Comparison of ENCODE assay signal across 10 cellular contexts in the genomic region with DNA sequence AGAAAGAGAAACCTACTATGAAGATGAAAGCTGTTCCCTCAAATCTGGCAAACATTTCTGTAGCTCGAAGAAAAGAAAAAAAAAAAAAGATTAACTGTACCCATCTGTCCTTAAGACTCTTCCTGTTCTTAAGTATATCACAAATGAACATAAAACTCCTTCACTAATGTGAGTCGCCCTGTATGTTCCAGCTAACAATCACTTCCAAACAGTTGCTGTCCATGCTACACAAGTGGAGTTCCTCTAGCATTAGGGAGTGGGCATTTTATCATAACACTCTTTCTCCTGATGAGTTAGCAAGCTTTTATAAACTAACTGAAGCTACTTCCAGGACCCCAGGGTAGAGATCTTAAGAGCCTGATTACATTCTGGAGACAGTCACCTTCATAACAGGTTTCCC. TPM values are rescaled to one million over a fixed set of nuclear protein-coding genes. Genes with fewer than 3 reads are reported as not detected.
DNase-seq lines count a peak whose midpoint lies in the region; ATAC-seq and TF ChIP-seq lines count a peak whose summit lies in the region.
"Had no signal": no experiment of that assay in that cellular context is flagged by ENCODE, and none has a peak within 500 bp of the region (broad histone marks: within the 10 kb centered on the region; RNA-seq: fewer than 3 reads in every experiment).

No MANE protein-coding gene starts in this region.

- peaks cover 94% of the 10 kb centered on the region for H3K4me1 ChIP-seq in CD4-positive, alpha-beta memory T cell (ENCODE audit: insufficient read depth, low read length)
- H3K4me1 ChIP-seq in Karpas-422 (ENCODE audit: low read length): peaks cover 93% of the 10 kb centered on the region
- H3K4me1 ChIP-seq in mesenchymal stem cell (ENCODE audit: control insufficient read depth, insufficient read depth, low read depth, low read length): peaks cover 7% of the 10 kb centered on the region
- peaks cover 21% of the 10 kb centered on the region for H3K4me1 ChIP-seq in colonic mucosa

- peaks cover 100% of the 10 kb centered on the region for H3K79me2 ChIP-seq in Karpas-422 (ENCODE audit: low read length)

- no peaks in the 10 kb centered on the region for H3K79me1 ChIP-seq in mesenchymal stem cell (replicated peaks; ENCODE audit: low read length, poor library complexity, severe bottlenecking)

- H3K4me1 Mint-ChIP-seq in CD4-positive, alpha-beta memory T cell: peaks cover 53 to 94% (median 76%) of the 10 kb centered on the region in 4 donors

- WGBS in mesenchymal stem cell: 31% methylated on average over 2 of the region's 2 CpGs

- peaks cover 12 to 27% of the 10 kb centered on the region in 2 donors for H3K36me3 Mint-ChIP-seq in CD4-positive, alpha-beta memory T cell

- no peaks in the 10 kb centered on the region for H3K27me3 Mint-ChIP-seq in CD4-positive, alpha-beta memory T cell

- H2BK5ac ChIP-seq in mesenchymal stem cell (ENCODE audit: low read depth, low read length, poor library complexity, severe bottlenecking): no peak overlapping the region

- no peaks in the 10 kb centered on the region for H3K36me3 ChIP-seq in CD4-positive, alpha-beta memory T cell (ENCODE audit: insufficient read depth, low read length)
- peaks cover 21% of the 10 kb centered on the region; the same call in 1 of the 2 replicates for H3K36me3 ChIP-seq in Karpas-422 (ENCODE audit: insufficient read depth, low read length)
- peaks cover 4 to 11% of the 10 kb centered on the region in 2 experiments for H3K36me3 ChIP-seq in mesenchymal stem cell (ENCODE audit: control insufficient read depth in 1 of 2, insufficient read depth in 2 of 2, low read depth in 1 of 2, low read length in 2 of 2)
- no peaks in the 10 kb centered on the region for H3K36me3 ChIP-seq in H7 (replicated peaks; ENCODE audit: control insufficient read depth, insufficient read depth, low read length)
- H3K36me3 ChIP-seq in colonic mucosa: no peaks in the 10 kb centered on the region

- no peak for DNase-seq in CD4-positive, alpha-beta memory T cell
- DNase-seq in Karpas-422 (no peak), astrocyte of the hippocampus (ENCODE audit: low read depth, low spot score) (peak; percentile 29), mesenchymal stem cell (peak; percentile 46), H7 (no peak), colonic mucosa (no peak), middle frontal gyrus (ENCODE audit: extremely low spot score, low spot score) (no peak)
- DNase-seq: EL, NCI-H1092 treated with DMSO at 0.1 percent for 48 hours had no signal

- no peak overlapping the region for H4K91ac ChIP-seq in mesenchymal stem cell (ENCODE audit: low read length)

- H3K9me3 ChIP-seq in CD4-positive, alpha-beta memory T cell (ENCODE audit: control insufficient read depth in 1 of 2, low read length in 2 of 2): no peaks in the 10 kb centered on the region
- H3K9me3 ChIP-seq in Karpas-422 (ENCODE audit: low read length) (no peaks in the 10 kb centered on the region), mesenchymal stem cell (ENCODE audit: control insufficient read depth, low read length) (no peaks in the 10 kb centered on the region), colonic mucosa (no peaks in the 10 kb centered on the region)

- H3K4me2 ChIP-seq in Karpas-422 (ENCODE audit: low read depth, low read length, poor library complexity, severe bottlenecking): peak overlapping the region; percentile 53
- H3K4me2 ChIP-seq in mesenchymal stem cell (ENCODE audit: low read length, poor library complexity, severe bottlenecking): no peak overlapping the region

- no peak overlapping the region for H2AFZ ChIP-seq in Karpas-422 (ENCODE audit: low read length)
- no peak overlapping the region for H2AFZ ChIP-seq in mesenchymal stem cell (ENCODE audit: low read depth, low read length)

- peaks cover 69% of the 10 kb centered on the region for H4K20me1 ChIP-seq in Karpas-422 (ENCODE audit: insufficient read depth, low read depth, low read length)

- H4K8ac ChIP-seq in mesenchymal stem cell (ENCODE audit: low read length): no peak overlapping the region

- no peak overlapping the region for H2BK15ac ChIP-seq in mesenchymal stem cell (ENCODE audit: low read depth, poor library complexity, severe bottlenecking)

- H3K23ac ChIP-seq in mesenchymal stem cell (ENCODE audit: low read length in 2 of 2): no peak overlapping the region

- no peaks in the 10 kb centered on the region for H3K27me3 ChIP-seq in CD4-positive, alpha-beta memory T cell (ENCODE audit: insufficient read depth, low read length)
- no peaks in the 10 kb centered on the region for H3K27me3 ChIP-seq in Karpas-422 (ENCODE audit: low read length)
- no peaks in the 10 kb centered on the region for H3K27me3 ChIP-seq in mesenchymal stem cell (ENCODE audit: control insufficient read depth in 1 of 2, insufficient read depth in 1 of 2, low read length in 2 of 2)
- H3K27me3 ChIP-seq in H7 (ENCODE audit: control insufficient read depth, insufficient read depth, low read length): no peaks in the 10 kb centered on the region
- H3K27me3 ChIP-seq in colonic mucosa: no peaks in the 10 kb centered on the region

- intact Hi-C loops in CD4-positive, alpha-beta memory T cell (cut with micrococcal nuclease): no loop called here
- intact Hi-C loops in colonic mucosa (cut with DNase I): loop anchor here (10.0 kb wide), 1 partner anchor 55 kb away; no protein-coding TSS in a partner anchor

- H3K9me2 ChIP-seq in Karpas-422 (replicated peaks; ENCODE audit: insufficient read depth, low read length): no peaks in the 10 kb centered on the region

- CTCF ChIA-PET in CD4-positive, alpha-beta memory T cell (lab: Charles Lee; ENCODE audit: partially characterized antibody): interaction anchor here (1.2 to 1.3 kb wide), 2 partner anchors 13 to 70 kb away, joined by 3 to 5 read pairs; no protein-coding TSS in a partner anchor

- peak overlapping the region; percentile 5 to 79 (median 57) for H3K4me3 Mint-ChIP-seq in CD4-positive, alpha-beta memory T cell

- no peak overlapping the region for H2BK120ac ChIP-seq in mesenchymal stem cell (ENCODE audit: low read depth, low read length)

- H3K27ac ChIP-seq in CD4-positive, alpha-beta memory T cell (ENCODE audit: low read depth, low read length): no peak overlapping the region
- H3K27ac ChIP-seq in Karpas-422 (ENCODE audit: low read length) (0 out of 2 replicates have a peak overlapping the region, but pooled peaks have one; percentile 57), mesenchymal stem cell (ENCODE audit: low read length, poor library complexity, severe bottlenecking) (no peak overlapping the region), colonic mucosa (no peak overlapping the region)

- no peak overlapping the region for H3K4me3 ChIP-seq in CD4-positive, alpha-beta memory T cell (ENCODE audit: low read length in 2 of 2)
- no peak overlapping the region for H3K4me3 ChIP-seq in Karpas-422 (ENCODE audit: low read length)
- H3K4me3 ChIP-seq in mesenchymal stem cell (ENCODE audit: insufficient read depth in 1 of 2, low read depth in 1 of 2, low read length in 2 of 2): peak overlapping the region in 1 of 2 experiments; percentile 8
- H3K4me3 ChIP-seq in H7 (ENCODE audit: insufficient read depth, low read depth, low read length): no peak overlapping the region
- no peak overlapping the region for H3K4me3 ChIP-seq in colonic mucosa

- ATAC-seq in HG02571 (IDR thresholded peaks at IDR 0.05; ENCODE audit: unreplicated experiment): no peak

- H3K18ac ChIP-seq in mesenchymal stem cell (ENCODE audit: low read depth in 1 of 2, low read length in 2 of 2): no peak overlapping the region

- POLR2A ChIA-PET in CD4-positive, alpha-beta memory T cell (lab: Charles Lee; ENCODE audit: partially characterized antibody): interaction anchor here (0.8 to 1.6 kb wide), 4 partner anchors 9 to 59 kb away, joined by 3 read pairs; no protein-coding TSS in a partner anchor

- no peak overlapping the region for H3K14ac ChIP-seq in mesenchymal stem cell (ENCODE audit: low read length in 2 of 2)

- H3K9me3 Mint-ChIP-seq in CD4-positive, alpha-beta memory T cell: no peaks in the 10 kb centered on the region

- H2BK12ac ChIP-seq in mesenchymal stem cell (ENCODE audit: low read length in 2 of 2): no peak overlapping the region

- H2AK5ac ChIP-seq in mesenchymal stem cell (ENCODE audit: low read length, severe bottlenecking): no peak overlapping the region

- H3K27ac Mint-ChIP-seq in CD4-positive, alpha-beta memory T cell: peak overlapping the region in 3 of 7 donors; percentile 0 to 59 (median 51)

- no peak for TF ChIP-seq CTCF in colonic mucosa (IDR thresholded peaks at IDR 0.05)

- no peak overlapping the region for H3K4ac ChIP-seq in mesenchymal stem cell (ENCODE audit: low read depth in 1 of 2, low read length in 2 of 2)

- H3K9ac ChIP-seq in Karpas-422 (ENCODE audit: low read length) (no peak overlapping the region), mesenchymal stem cell (ENCODE audit: low read length) (peak overlapping the region; percentile 31), colonic mucosa (ENCODE audit: low read depth in 2 of 2, low read length in 2 of 2) (no peak overlapping the region)

RNA-seq across cellular contexts. Expression of a gene that starts 5.8 kb away (rescaled TPM):
- total RNA-seq in CD4-positive, alpha-beta memory T cell: 10 to 100 TPM; 83.4 to 85.3 TPM
- 10 to 100 TPM; 12.4 to 63.2 TPM for polyA plus RNA-seq in CD4-positive, alpha-beta memory T cell
- total RNA-seq in Karpas-422 (2014; rRNA removed; shearing (Covaris generic); ENCODE audit: low replicate concordance): 74.5 and 132 TPM in 2 replicates
- polyA plus RNA-seq in mesenchymal stem cell (2013, experiment 1 of 2): 66.2 TPM
- polyA plus RNA-seq in mesenchymal stem cell (2013, experiment 2 of 2): 70.3 TPM
- total RNA-seq in H7 (2014; rRNA removed; shearing (Covaris generic)): 46.7 and 60.7 TPM in 2 replicates
- total RNA-seq in colonic mucosa: 10 to 100 TPM; 83.9 to 88.3 TPM

Comparison
In these comparisons a context has a peak if more than half of its experiments do, and no peak if none do; other contexts are left out.
1. DNase-seq: peak in astrocyte of the hippocampus (single experiment) and mesenchymal stem cell (single experiment); none in CD4-positive, alpha-beta memory T cell (0 of 5), Karpas-422 (single experiment), H7 (single experiment), colonic mucosa (single experiment) and middle frontal gyrus (single experiment).